In genomic region chr4:89254847-89255246, GRCh38 we compare ENCODE assay signal across 8 cellular contexts. TPM values are rescaled to one million over a fixed set of nuclear protein-coding genes. Genes with fewer than 3 reads are reported as not detected.
DNase-seq lines count a peak whose midpoint lies in the region; ATAC-seq and TF ChIP-seq lines count a peak whose summit lies in the region.

No MANE protein-coding gene starts in this region.

- DNase-seq in heart right ventricle (no peak), left ventricle myocardium superior (no peak), HPDE6-E6E7 (ENCODE audit: extremely low spot score) (peak; percentile 28), dermis blood vessel endothelial cell (peak; percentile 66), neural crest cell (ENCODE audit: low read depth, low spot score) (peak; percentile 19), cerebellar nuclear complex (lab: John Stamatoyannopoulos, UW) (no peak)
- DNase-seq in activated CD4-positive, CD25-positive, alpha-beta regulatory T cell treated with anti-CD3 and anti-CD28 coated beads, Interleukin-2, amount 50 U/mL, for 16 hours (ENCODE audit: low read depth, low spot score) = peak; percentile 26

- peak in 4 of 8 donors; percentile 39 to 43 (median 41) for ATAC-seq in heart right ventricle
- no peak for ATAC-seq in left ventricle myocardium superior
- ATAC-seq in HG02588 (IDR thresholded peaks at IDR 0.05; ENCODE audit: unreplicated experiment) = no peak

- peaks cover 4% of the 10 kb centered on the region for H3K9me3 Mint-ChIP-seq in neural crest cell

- intact Hi-C loops in heart right ventricle (cut with DNase I) = loop anchor here in 6 of 10 donors (5.0 kb wide), 3 partner anchors 37 to 47 kb away; no protein-coding TSS in a partner anchor
- intact Hi-C loops in left ventricle myocardium superior (cut with micrococcal nuclease) = loop anchor here (10.0 kb wide), 1 partner anchor 50 kb away; the partner anchor contains the start of gene GPRIN3

- H3K36me3 Mint-ChIP-seq in neural crest cell (ENCODE audit: low read depth) = no peaks in the 10 kb centered on the region

- H3K4me1 ChIP-seq in heart right ventricle = peaks cover 2 to 54% (median 25%) of the 10 kb centered on the region in 9 donors

- H3K27ac Mint-ChIP-seq in neural crest cell (ENCODE audit: unreplicated experiment) = no peak overlapping the region

- H3K9me3 ChIP-seq in heart right ventricle = peaks cover 0 to 3% (median 0%) of the 10 kb centered on the region in 11 donors

- peaks cover 0 to 4% (median 0%) of the 10 kb centered on the region in 9 donors for H3K36me3 ChIP-seq in heart right ventricle

- no peak overlapping the region for H3K4me3 ChIP-seq in heart right ventricle

- 15 to 19% methylated on average over 3 of the region's 3 CpGs for WGBS in heart right ventricle, 2 donors

- peak; percentile 10 to 78 (median 66) for TF ChIP-seq CTCF in heart right ventricle (IDR thresholded peaks at IDR 0.05)
- TF ChIP-seq CTCF in neural crest cell (conservative IDR thresholded peaks at IDR 0.05) = peak; percentile 76

- no peaks in the 10 kb centered on the region for H3K27me3 Mint-ChIP-seq in neural crest cell (ENCODE audit: low read depth)

- H3K4me1 Mint-ChIP-seq in neural crest cell = peaks cover 31% of the 10 kb centered on the region

- H3K4me3 Mint-ChIP-seq in neural crest cell = no peak overlapping the region

- H3K27ac ChIP-seq in heart right ventricle = peak overlapping the region in 1 of 10 donors; percentile 13

- H3K27me3 ChIP-seq in heart right ventricle = no peaks in the 10 kb centered on the region

RNA-seq across cellular contexts. Expression of gene GPRIN3, which starts 52.8 kb away (rescaled TPM):
- 10 to 100 TPM in 4 of 10 donors, 1 to 10 TPM in 6; 4.3 to 12.2 (median 9.8) TPM for total RNA-seq in heart right ventricle
- 1 to 10 TPM; 1.7 to 3.0 TPM for polyA plus RNA-seq in heart right ventricle
- 7.4 TPM for total RNA-seq in left ventricle myocardium superior
- total RNA-seq in dermis blood vessel endothelial cell = 0.51 and 1.5 TPM in 2 replicates
- total RNA-seq in neural crest cell = 0.70 and 0.71 TPM in 2 replicates

Comparison
In these comparisons a context has a peak if more than half of its experiments do, and no peak if none do; other contexts are left out.
1. DNase-seq: peak in HPDE6-E6E7 (single experiment), activated CD4-positive, CD25-positive, alpha-beta regulatory T cell treated with anti-CD3 and anti-CD28 coated beads, Interleukin-2, amount 50 U/mL, for 16 hours (single experiment), dermis blood vessel endothelial cell (single experiment) and neural crest cell (single experiment); none in heart right ventricle (0 of 2), left ventricle myocardium superior (single experiment) and cerebellar nuclear complex (0 of 2).